Comparison of ENCODE assay signal across 20 cellular contexts in the genomic region with DNA sequence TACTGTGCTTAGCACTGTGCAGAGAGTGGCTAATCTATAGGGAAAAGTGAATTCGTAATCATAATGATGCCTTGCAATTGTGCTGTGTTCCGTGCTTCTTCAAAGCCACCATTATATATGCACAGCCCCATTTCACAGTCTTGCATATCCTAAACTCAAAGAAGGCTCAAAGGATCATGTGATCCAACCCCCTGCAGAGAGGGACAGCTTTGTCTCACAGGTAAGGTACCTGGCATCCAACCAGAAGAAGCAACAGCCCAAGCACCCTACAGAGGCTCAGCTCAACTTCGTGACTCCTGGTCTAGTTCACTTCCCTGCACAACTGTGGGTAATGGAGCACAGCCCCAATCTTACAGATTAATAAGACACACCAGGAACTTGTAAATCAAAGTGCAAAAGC.
DNase-seq lines count a peak whose midpoint lies in the region; ATAC-seq and TF ChIP-seq lines count a peak whose summit lies in the region.
"Had no signal": no experiment of that assay in that cellular context is flagged by ENCODE, and none has a peak within 500 bp of the region (broad histone marks: within the 10 kb centered on the region; RNA-seq: fewer than 3 reads in every experiment).

No MANE protein-coding gene starts in this region.

- H3K27me3 Mint-ChIP-seq in GM23338 (ENCODE audit: insufficient read depth, low read depth, poor library complexity), result peaks cover 2% of the 10 kb centered on the region
- H3K27me3 Mint-ChIP-seq in WTC11 (ENCODE audit: low read depth), result no peaks in the 10 kb centered on the region
- peaks cover 10% of the 10 kb centered on the region for H3K27me3 Mint-ChIP-seq in glutamatergic neuron (ENCODE audit: unreplicated experiment)
- H3K27me3 Mint-ChIP-seq: B cell had no signal

- H2AFZ ChIP-seq in GM23338, result no peak overlapping the region
- H2AFZ ChIP-seq: GM23248 had no signal

- H3K36me3 Mint-ChIP-seq in GM23338 (ENCODE audit: low read depth) (peaks cover 29% of the 10 kb centered on the region), WTC11 (peaks cover 17% of the 10 kb centered on the region), glutamatergic neuron (ENCODE audit: unreplicated experiment) (peaks cover 19% of the 10 kb centered on the region)
- H3K36me3 Mint-ChIP-seq: CD4-positive, CD25-positive, alpha-beta regulatory T cell; CD8-positive, alpha-beta T cell had no signal

- H3K27ac ChIP-seq in GM23338 (ENCODE audit: low read depth), result no peak overlapping the region
- H3K27ac ChIP-seq: 22Rv1, BLaER1, C4-2B, GM23248 had no signal

- H3K27ac Mint-ChIP-seq in GM23338, result 0 out of 2 replicates have a peak overlapping the region, but pooled peaks have one; percentile 61
- no peak overlapping the region for H3K27ac Mint-ChIP-seq in WTC11
- H3K27ac Mint-ChIP-seq in glutamatergic neuron (ENCODE audit: unreplicated experiment), result peak overlapping the region; percentile 82
- H3K27ac Mint-ChIP-seq: B cell; CD4-positive, CD25-positive, alpha-beta regulatory T cell; CD8-positive, alpha-beta T cell; HFFc6 had no signal

- CTCF ChIA-PET in WTC11 (lab: Charles Lee), result interaction anchor here (0.8 kb wide), 1 partner anchor 125 kb away, joined by 3 read pairs; no protein-coding TSS in a partner anchor

- 0 out of 2 replicates have a peak, but pooled peaks cover 6% of the 10 kb centered on the region for H3K36me3 ChIP-seq in GM23338 (ENCODE audit: insufficient read depth)
- H3K36me3 ChIP-seq: HAP-1 had no signal

- H3K79me2 ChIP-seq in GM23338 (replicated peaks; ENCODE audit: insufficient read depth), result 0 out of 2 replicates have a peak, but pooled peaks cover 3% of the 10 kb centered on the region

- H3K4me3 Mint-ChIP-seq in GM23338 (no peak overlapping the region), WTC11 (no peak overlapping the region), glutamatergic neuron (ENCODE audit: unreplicated experiment) (no peak overlapping the region)
- H3K4me3 Mint-ChIP-seq: B cell; CD4-positive, CD25-positive, alpha-beta regulatory T cell; CD8-positive, alpha-beta T cell; HFFc6 had no signal

- TF ChIP-seq CTCF in GM23338 (conservative IDR thresholded peaks at IDR 0.05; ENCODE audit: low read depth in 2 of 2) (no peak), WTC11 (IDR thresholded peaks at IDR 0.05) (no peak), glutamatergic neuron (IDR thresholded peaks at IDR 0.05; ENCODE audit: partially characterized antibody, unreplicated experiment) (no peak)

- no peaks in the 10 kb centered on the region for H3K9me2 ChIP-seq in GM23338 (ENCODE audit: insufficient read depth)

- in situ Hi-C loops in G401 (cut with HindIII; ENCODE audit: low sequenced_read_pairs), result no loop called here

- peaks cover 30% of the 10 kb centered on the region for H3K4me1 Mint-ChIP-seq in GM23338
- H3K4me1 Mint-ChIP-seq in WTC11, result peaks cover 25% of the 10 kb centered on the region
- H3K4me1 Mint-ChIP-seq in glutamatergic neuron (ENCODE audit: low read depth, unreplicated experiment), result peaks cover 38% of the 10 kb centered on the region
- H3K4me1 Mint-ChIP-seq: B cell; CD4-positive, CD25-positive, alpha-beta regulatory T cell had no signal

- H3F3A ChIP-seq in GM23338 (replicated peaks; ENCODE audit: low read depth), result no peaks in the 10 kb centered on the region

- H4K20me1 ChIP-seq in GM23338 (replicated peaks; ENCODE audit: insufficient read depth), result 0 out of 2 replicates have a peak, but pooled peaks cover 3% of the 10 kb centered on the region

- POLR2A ChIA-PET in WTC11 (lab: Charles Lee), result no interaction called here

- H3K4me2 ChIP-seq in GM23338, result no peak overlapping the region; the same call in 1 of the 2 replicates
- H3K4me2 ChIP-seq: BLaER1 had no signal

- H3K9me3 Mint-ChIP-seq in GM23338, result peaks cover 14% of the 10 kb centered on the region
- peaks cover 12% of the 10 kb centered on the region for H3K9me3 Mint-ChIP-seq in WTC11
- H3K9me3 Mint-ChIP-seq in glutamatergic neuron (ENCODE audit: unreplicated experiment), result peaks cover 24% of the 10 kb centered on the region

- ATAC-seq in GM23338 (peak; percentile 69), WTC11 (peak; percentile 41; the same call in 1 of the 2 replicates), HG03025 (IDR thresholded peaks at IDR 0.05; ENCODE audit: low FRiP score, unreplicated experiment) (no peak)
- ATAC-seq: CD8-positive, alpha-beta T cell; GM12878 had no signal

- DNase-seq in GM23338 (ENCODE audit: low spot score) (no peak), WTC11 (ENCODE audit: low spot score) (no peak), glutamatergic neuron (no peak), G401 (ENCODE audit: low spot score) (no peak), iPS-NIHi7 (ENCODE audit: extremely low spot score) (no peak)
- DNase-seq: Caco-2; CD4-positive, CD25-positive, alpha-beta regulatory T cell; CD8-positive, alpha-beta T cell; DMS153; DND-41; GDM1; GM23248; HFFc6 had no signal

- H3K4me3 ChIP-seq in GM23338, result no peak overlapping the region
- H3K4me3 ChIP-seq: BLaER1, GM12878, GM23248, HAP-1 had no signal

- peaks cover 8% of the 10 kb centered on the region; the same call in 1 of the 2 replicates for H3K4me1 ChIP-seq in GM23338 (ENCODE audit: insufficient read depth)
- H3K4me1 ChIP-seq: Caco-2, HAP-1 had no signal

- H3K27me3 ChIP-seq in GM23338 (ENCODE audit: insufficient read depth), result no peaks in the 10 kb centered on the region
- H3K27me3 ChIP-seq: BLaER1 had no signal

TF ChIP-seq in GM23338, 12 proteins besides CTCF, POLR2A, EP300 and RAD21 (continues in another document):
- TF ChIP-seq EZH2 (IDR thresholded peaks at IDR 0.05; ENCODE audit: low read depth, unreplicated experiment) (no peak), EZH2phosphoT487 (IDR thresholded peaks at IDR 0.05; ENCODE audit: unreplicated experiment) (no peak), NANOG (IDR thresholded peaks at IDR 0.05; ENCODE audit: borderline replicate concordance) (no peak), ZNF331 (CRISPR knock-in tag; IDR thresholded peaks at IDR 0.05; ENCODE audit: low read depth) (no peak)
- TF ChIP-seq, protein P1, sequence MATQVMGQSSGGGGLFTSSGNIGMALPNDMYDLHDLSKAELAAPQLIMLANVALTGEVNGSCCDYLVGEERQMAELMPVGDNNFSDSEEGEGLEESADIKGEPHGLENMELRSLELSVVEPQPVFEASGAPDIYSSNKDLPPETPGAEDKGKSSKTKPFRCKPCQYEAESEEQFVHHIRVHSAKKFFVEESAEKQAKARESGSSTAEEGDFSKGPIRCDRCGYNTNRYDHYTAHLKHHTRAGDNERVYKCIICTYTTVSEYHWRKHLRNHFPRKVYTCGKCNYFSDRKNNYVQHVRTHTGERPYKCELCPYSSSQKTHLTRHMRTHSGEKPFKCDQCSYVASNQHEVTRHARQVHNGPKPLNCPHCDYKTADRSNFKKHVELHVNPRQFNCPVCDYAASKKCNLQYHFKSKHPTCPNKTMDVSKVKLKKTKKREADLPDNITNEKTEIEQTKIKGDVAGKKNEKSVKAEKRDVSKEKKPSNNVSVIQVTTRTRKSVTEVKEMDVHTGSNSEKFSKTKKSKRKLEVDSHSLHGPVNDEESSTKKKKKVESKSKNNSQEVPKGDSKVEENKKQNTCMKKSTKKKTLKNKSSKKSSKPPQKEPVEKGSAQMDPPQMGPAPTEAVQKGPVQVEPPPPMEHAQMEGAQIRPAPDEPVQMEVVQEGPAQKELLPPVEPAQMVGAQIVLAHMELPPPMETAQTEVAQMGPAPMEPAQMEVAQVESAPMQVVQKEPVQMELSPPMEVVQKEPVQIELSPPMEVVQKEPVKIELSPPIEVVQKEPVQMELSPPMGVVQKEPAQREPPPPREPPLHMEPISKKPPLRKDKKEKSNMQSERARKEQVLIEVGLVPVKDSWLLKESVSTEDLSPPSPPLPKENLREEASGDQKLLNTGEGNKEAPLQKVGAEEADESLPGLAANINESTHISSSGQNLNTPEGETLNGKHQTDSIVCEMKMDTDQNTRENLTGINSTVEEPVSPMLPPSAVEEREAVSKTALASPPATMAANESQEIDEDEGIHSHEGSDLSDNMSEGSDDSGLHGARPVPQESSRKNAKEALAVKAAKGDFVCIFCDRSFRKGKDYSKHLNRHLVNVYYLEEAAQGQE (IDR thresholded peaks at IDR 0.05; ENCODE audit: unreplicated experiment), result no peak

TF ChIP-seq in WTC11, 78 proteins besides CTCF, POLR2A, EP300 and RAD21:
- TF ChIP-seq, protein P2, sequence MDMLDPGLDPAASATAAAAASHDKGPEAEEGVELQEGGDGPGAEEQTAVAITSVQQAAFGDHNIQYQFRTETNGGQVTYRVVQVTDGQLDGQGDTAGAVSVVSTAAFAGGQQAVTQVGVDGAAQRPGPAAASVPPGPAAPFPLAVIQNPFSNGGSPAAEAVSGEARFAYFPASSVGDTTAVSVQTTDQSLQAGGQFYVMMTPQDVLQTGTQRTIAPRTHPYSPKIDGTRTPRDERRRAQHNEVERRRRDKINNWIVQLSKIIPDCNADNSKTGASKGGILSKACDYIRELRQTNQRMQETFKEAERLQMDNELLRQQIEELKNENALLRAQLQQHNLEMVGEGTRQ (CRISPR knock-in tag; IDR thresholded peaks at IDR 0.05), result peak; percentile 79
- TF ChIP-seq, protein P3, sequence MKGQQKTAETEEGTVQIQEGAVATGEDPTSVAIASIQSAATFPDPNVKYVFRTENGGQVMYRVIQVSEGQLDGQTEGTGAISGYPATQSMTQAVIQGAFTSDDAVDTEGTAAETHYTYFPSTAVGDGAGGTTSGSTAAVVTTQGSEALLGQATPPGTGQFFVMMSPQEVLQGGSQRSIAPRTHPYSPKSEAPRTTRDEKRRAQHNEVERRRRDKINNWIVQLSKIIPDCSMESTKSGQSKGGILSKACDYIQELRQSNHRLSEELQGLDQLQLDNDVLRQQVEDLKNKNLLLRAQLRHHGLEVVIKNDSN (CRISPR knock-in tag; IDR thresholded peaks at IDR 0.05), result peak; percentile 69
- TF ChIP-seq ETV6 (CRISPR knock-in tag; IDR thresholded peaks at IDR 0.05), result no peak
